In the genomic region with DNA sequence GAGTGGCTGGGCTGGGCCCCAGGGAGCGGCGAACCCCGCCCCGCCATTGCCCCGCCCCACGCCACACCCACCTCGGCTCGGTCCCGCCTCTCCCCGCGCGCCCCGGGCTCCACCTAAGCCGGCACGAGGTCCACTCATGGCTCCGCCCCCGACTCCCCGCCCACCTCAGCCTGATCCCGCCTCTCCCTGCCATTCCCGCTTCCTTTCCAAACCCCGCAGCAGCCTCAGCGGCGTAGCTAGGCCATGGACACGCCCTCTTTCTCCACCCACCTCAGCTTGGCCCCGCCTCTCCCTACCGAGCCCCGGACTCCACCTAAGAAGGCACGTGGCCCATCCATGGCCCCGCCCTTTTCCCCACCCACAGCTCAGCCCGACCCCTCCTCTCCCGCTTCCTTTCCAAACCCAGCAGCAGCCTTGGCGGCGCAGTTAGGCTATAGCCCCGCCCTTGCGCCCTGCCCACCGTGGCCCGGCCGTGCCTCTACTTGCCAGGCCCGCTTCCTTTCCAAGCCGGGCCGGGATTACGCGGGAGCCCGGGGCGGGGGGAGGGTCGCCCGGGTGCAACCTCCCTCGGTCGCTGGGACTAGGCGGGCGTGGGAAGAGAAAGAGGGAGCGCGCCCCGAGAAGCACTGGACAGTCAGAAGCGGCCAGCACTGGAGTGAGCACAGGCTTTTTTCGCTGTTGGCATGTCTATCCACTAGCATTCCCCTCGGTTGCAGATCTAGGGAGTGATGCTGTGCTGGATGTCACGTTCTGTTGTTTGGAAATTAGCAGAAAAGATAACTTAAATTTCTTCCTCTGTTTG, we compare ENCODE assay signal across 8 cellular contexts. TPM values are rescaled to one million over a fixed set of nuclear protein-coding genes. Genes with fewer than 3 reads are reported as not detected.
DNase-seq lines count a peak whose midpoint lies in the region; ATAC-seq and TF ChIP-seq lines count a peak whose summit lies in the region.

TSS of gene RELL1 (minus strand) at position 4 of the 802 bp plus-strand sequence. CDS start 89 bp downstream, outside the sequence.

- peak; percentile 85 for ATAC-seq in HG03439 (IDR thresholded peaks at IDR 0.05; ENCODE audit: unreplicated experiment)

- no peak for TF ChIP-seq CTCF in AG09319 (IDR thresholded peaks at IDR 0.05; ENCODE audit: low read depth, low read length)

- DNase-seq in AG09319 (ENCODE audit: extremely low read depth, low read depth) = peak; percentile 100
- peak; percentile 81 for DNase-seq in GM19238 (ENCODE audit: insufficient read length, low spot score)
- peak; percentile 79 for DNase-seq in NCI-H510A (lab: John Stamatoyannopoulos, UW)
- peak; percentile 99 for DNase-seq in activated CD4-positive, alpha-beta T cell treated with anti-CD3 and anti-CD28 coated beads for 24 hours (ENCODE audit: low read depth in 2 of 2)
- peak; percentile 99 for DNase-seq in cerebellum (ENCODE audit: low spot score)
- peak; percentile 100 for DNase-seq in islet precursor cell
- peak; percentile 98 for DNase-seq in stimulated activated CD4-positive, alpha-beta T cell treated with anti-CD3 and anti-CD28 coated beads, Interleukin-12 subunit alpha, Interleukin-12 subunit beta, amount 100 ng/mL, for 4 hours

RNA-seq across cellular contexts. Expression of gene RELL1, which starts in this region (rescaled TPM):
- 57.6 TPM for total RNA-seq in cerebellum

Comparison
In these comparisons a context has a peak if more than half of its experiments do, and no peak if none do; other contexts are left out.
1. Peak in every context shown above with its lines: DNase-seq and ATAC-seq.